Comparison of ENCODE assay signal across 27 cellular contexts in the genomic region with DNA sequence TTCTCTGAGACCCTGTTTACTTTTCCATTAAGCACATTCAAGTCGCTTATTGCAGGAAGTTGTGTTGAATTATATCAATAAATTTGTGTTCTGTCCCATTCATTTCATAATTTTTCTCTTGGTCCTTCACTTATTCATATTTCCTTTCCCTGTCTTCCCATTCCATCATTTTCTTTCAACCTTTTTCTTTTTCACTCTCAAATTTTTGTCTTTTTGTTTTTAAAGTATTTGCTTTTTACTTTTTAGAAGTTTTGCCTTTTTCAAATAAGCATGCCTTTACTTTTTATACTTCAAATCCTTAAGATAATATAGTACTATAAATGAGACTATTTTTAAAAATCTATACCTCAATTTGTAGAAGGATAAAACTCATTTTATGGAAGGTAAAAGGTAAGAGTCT.
"Had no signal": no experiment of that assay in that cellular context is flagged by ENCODE, and none has a peak within 500 bp of the region (broad histone marks: within the 10 kb centered on the region; RNA-seq: fewer than 3 reads in every experiment).

No MANE protein-coding gene starts in this region.

- H3K4me3 ChIP-seq: stomach, suprapubic skin, testis, thoracic aorta, thyroid gland, tibial artery, tibial nerve, transverse colon, upper lobe of left lung, upper lobe of right lung, uterus, vagina had no signal

- H3K27me3 ChIP-seq: stomach, suprapubic skin, testis, thyroid gland, tibial artery, tibial nerve, transverse colon, upper lobe of left lung, upper lobe of right lung, uterus, vagina had no signal

- ATAC-seq: stimulated activated effector memory CD8-positive, alpha-beta T cell treated with anti-CD3 and anti-CD28 coated beads, Interleukin-12 subunit alpha, Interleukin-12 subunit beta, amount 100 ng/mL, for 72 hours; stimulated activated memory B cell treated with anti-CD40 and anti-IgM and Interleukin-4, amounts not matched to agents 10 μg/mL and 1 μg/mL and 100 μg/mL, for 72 hours; stimulated activated naive B cell treated with anti-CD40 and anti-IgM and Interleukin-4, amounts not matched to agents 10 μg/mL and 1 μg/mL and 100 μg/mL, for 72 hours; stimulated activated naive CD8-positive, alpha-beta T cell treated with anti-CD3 and anti-CD28 coated beads, Interleukin-15, amount 100 ng/mL, for 72 hours; stimulated activated naive CD8-positive, alpha-beta T cell treated with anti-CD3 and anti-CD28 coated beads, Interleukin-15, Interleukin-2, amounts not matched to agents 100 U/mL and 50 U/mL, for 24 hours; upper lobe of right lung had no signal

- H3K4me1 ChIP-seq: stomach, tibial artery, transverse colon, upper lobe of left lung, upper lobe of right lung, uterus, vagina had no signal

- H3K27ac ChIP-seq: stomach, suprapubic skin, testis, thoracic aorta, thyroid gland, tibial artery, tibial nerve, transverse colon, upper lobe of left lung, upper lobe of right lung, uterus, vagina had no signal

- H3K36me3 ChIP-seq: stomach, suprapubic skin, thoracic aorta, thyroid gland, tibial artery, tibial nerve, transverse colon, upper lobe of left lung, upper lobe of right lung, uterus, vagina had no signal

- FAIRE-seq: urothelium cell line had no signal

- DNase-seq: stimulated activated CD4-positive, alpha-beta T cell treated with anti-CD3 and anti-CD28 coated beads, Interleukin-2, amount 100 ng/mL, for 48 hours; stimulated activated CD4-positive, alpha-beta T cell treated with anti-CD3 and anti-CD28 coated beads, Interleukin-4, amount 100 ng/mL, for 1 hour; stimulated activated CD4-positive, alpha-beta T cell treated with anti-CD3 and anti-CD28 coated beads, Interleukin-4, amount 100 ng/mL, for 24 hours; stimulated activated CD4-positive, alpha-beta T cell treated with anti-CD3 and anti-CD28 coated beads, Interleukin-4, amount 100 ng/mL, for 4 hours; stimulated activated CD8-positive, alpha-beta memory T cell treated with anti-CD3 and anti-CD28 coated beads, Interleukin-4, amount 100 ng/mL, for 48 hours; stimulated activated naive B cell treated with anti-CD40 and anti-IgM and Interleukin-4, amounts not matched to agents 10 μg/mL and 1 μg/mL and 100 μg/mL, for 72 hours; stimulated activated naive CD4-positive, alpha-beta T cell; stimulated activated naive CD4-positive, alpha-beta T cell treated with Interleukin-2 at 50 U/mL for 16 hours; stimulated activated naive CD8-positive, alpha-beta T cell treated with anti-CD3 and anti-CD28 coated beads, Interleukin-15, amount 100 ng/mL, for 72 hours; stimulated activated naive CD8-positive, alpha-beta T cell treated with anti-CD3 and anti-CD28 coated beads, Interleukin-15, Interleukin-2, amounts not matched to agents 100 U/mL and 50 U/mL, for 24 hours; stomach; substantia nigra; testis; thyroid gland; tibial artery; transverse colon; trophoblast cell; upper lobe of left lung; upper lobe of right lung; uterus had no signal

- H3K9me3 ChIP-seq: stomach, suprapubic skin, testis, thoracic aorta, thyroid gland, tibial artery, tibial nerve, transverse colon, upper lobe of left lung, upper lobe of right lung, uterus, vagina had no signal
